Comparison of ENCODE assay signal across 9 cellular contexts in genomic region chr17:77728022-77728671, GRCh38.
A peak's percentile ranks its signal among the peaks of the same experiment; 100 is the strongest.
DNase-seq lines count a peak whose midpoint lies in the region; TF ChIP-seq lines count a peak whose summit lies in the region.
"Had no signal": no experiment of that assay in that cellular context is flagged by ENCODE, and none has a peak within 500 bp of the region (broad histone marks: within the 10 kb centered on the region; RNA-seq: fewer than 3 reads in every experiment).

No MANE protein-coding gene starts in this region.

- DNase-seq in NCI-H146 (lab: John Stamatoyannopoulos, UW) (peak; percentile 40), NCI-H146 treated with DMSO at 0.1 percent for 48 hours (lab: John Stamatoyannopoulos, UW; ENCODE audit: unreplicated experiment) (no peak), NCI-H748 treated with DMSO at 0.1 percent for 48 hours (lab: John Stamatoyannopoulos, UW) (peak; percentile 82), fibroblast of villous mesenchyme (ENCODE audit: low read depth) (peak; percentile 39), suprapubic skin (ENCODE audit: low spot score in 2 of 2) (peak in 1 of 2 donors; percentile 33), cortex of kidney (lab: John Stamatoyannopoulos, UW) (no peak), KG1 (lab: John Stamatoyannopoulos, UW) (no peak), GM13976 (ENCODE audit: low spot score) (no peak)
- DNase-seq: amniotic stem cell had no signal

- H3K9me3 ChIP-seq in suprapubic skin, result peaks cover 5% of the 10 kb centered on the region

- peaks cover 17% of the 10 kb centered on the region for H3K4me1 ChIP-seq in suprapubic skin

- peak; percentile 34 for TF ChIP-seq CTCF in fibroblast of villous mesenchyme (IDR thresholded peaks at IDR 0.05; ENCODE audit: insufficient read depth, low read depth, low read length)
- TF ChIP-seq CTCF in suprapubic skin (IDR thresholded peaks at IDR 0.05), result peak in 1 of 2 donors; percentile 16
- no peak for TF ChIP-seq CTCF in GM13976 (IDR thresholded peaks at IDR 0.05; ENCODE audit: borderline replicate concordance, control extremely low read depth, extremely low read depth, insufficient read depth, missing control alignments)

- no peak overlapping the region for H3K4me3 ChIP-seq in fibroblast of villous mesenchyme (ENCODE audit: low read depth, low read length)
- H3K4me3 ChIP-seq in suprapubic skin, result no peak overlapping the region

- in situ Hi-C loops in GM13976 (cut with MboI; ENCODE audit: low sequenced_read_pairs, unreplicated experiment), result no loop called here

- H3K27ac ChIP-seq in suprapubic skin, result peak overlapping the region; percentile 83

- TF ChIP-seq POLR2A in suprapubic skin (IDR thresholded peaks at IDR 0.05), result no peak

- no peak for TF ChIP-seq EP300 in suprapubic skin (IDR thresholded peaks at IDR 0.05)

- H3K27me3 ChIP-seq in suprapubic skin, result peaks cover 7% of the 10 kb centered on the region

- 45% methylated on average over 14 of the region's 14 CpGs for WGBS in suprapubic skin

- no peaks in the 10 kb centered on the region for H3K36me3 ChIP-seq in suprapubic skin

Comparison
In these comparisons a context has a peak if more than half of its experiments do, and no peak if none do; other contexts are left out.
1. DNase-seq: peak in NCI-H146 (single experiment), NCI-H748 treated with DMSO at 0.1 percent for 48 hours (single experiment) and fibroblast of villous mesenchyme (single experiment); none in NCI-H146 treated with DMSO at 0.1 percent for 48 hours (single experiment), cortex of kidney (single experiment), KG1 (single experiment) and GM13976 (single experiment).